32 cellular contexts compared by ENCODE assay signal in genomic region chr1:156942576-156942975, GRCh38. TPM values are rescaled to one million over a fixed set of nuclear protein-coding genes. Genes with fewer than 3 reads are reported as not detected.
"Had no signal": no experiment of that assay in that cellular context is flagged by ENCODE, and none has a peak within 500 bp of the region (broad histone marks: within the 10 kb centered on the region; RNA-seq: fewer than 3 reads in every experiment).

No MANE protein-coding gene starts in this region.

- ATAC-seq: esophagus mucosa; foreskin keratinocyte; gastroesophageal sphincter; heart right ventricle; left cardiac atrium; left lung; naive thymus-derived CD4-positive, alpha-beta T cell; pancreas; right lobe of liver; stimulated activated naive CD8-positive, alpha-beta T cell treated with anti-CD3 and anti-CD28 coated beads, Interleukin-15, amount 100 ng/mL, for 72 hours; upper lobe of right lung had no signal

- H3K4me1 Mint-ChIP-seq: nephron; stimulated activated naive CD8-positive, alpha-beta T cell treated with anti-CD3 and anti-CD28 coated beads, Interleukin-15, amount 100 ng/mL, for 72 hours had no signal

- H3K27ac Mint-ChIP-seq: nephron; stimulated activated naive CD8-positive, alpha-beta T cell treated with anti-CD3 and anti-CD28 coated beads, Interleukin-15, amount 100 ng/mL, for 72 hours had no signal

- H3K9me3 Mint-ChIP-seq: naive thymus-derived CD4-positive, alpha-beta T cell; nephron; stimulated activated naive CD8-positive, alpha-beta T cell treated with anti-CD3 and anti-CD28 coated beads, Interleukin-15, amount 100 ng/mL, for 72 hours had no signal

- H3K27me3 Mint-ChIP-seq: naive thymus-derived CD4-positive, alpha-beta T cell; stimulated activated naive CD8-positive, alpha-beta T cell treated with anti-CD3 and anti-CD28 coated beads, Interleukin-15, amount 100 ng/mL, for 72 hours had no signal

- H3K36me3 ChIP-seq: uterus had no signal

- H3K27me3 ChIP-seq: dorsolateral prefrontal cortex, foreskin keratinocyte, gastroesophageal sphincter, heart right ventricle, left lung, pancreas, right lobe of liver, suprapubic skin, transverse colon, upper lobe of right lung, uterus had no signal

- H3K4me3 ChIP-seq: dorsolateral prefrontal cortex, gastroesophageal sphincter, heart right ventricle, left lung, pancreas, right lobe of liver, smooth muscle cell, suprapubic skin, transverse colon, upper lobe of right lung, uterus had no signal

- H3K4me3 Mint-ChIP-seq: naive thymus-derived CD4-positive, alpha-beta T cell; nephron; stimulated activated naive CD8-positive, alpha-beta T cell treated with anti-CD3 and anti-CD28 coated beads, Interleukin-15, amount 100 ng/mL, for 72 hours had no signal

- H3K4me1 ChIP-seq: foreskin keratinocyte, gastroesophageal sphincter, heart right ventricle, left lung, pancreas, right lobe of liver, suprapubic skin, transverse colon, upper lobe of right lung, uterus had no signal

- H3K9me3 ChIP-seq: gastroesophageal sphincter, heart right ventricle, left lung, pancreas, right lobe of liver, suprapubic skin, transverse colon, upper lobe of right lung, uterus had no signal

- H3K27ac ChIP-seq: epithelial cell of prostate, foreskin keratinocyte, gastroesophageal sphincter, heart right ventricle, left lung, pancreas, right lobe of liver, suprapubic skin, transverse colon, upper lobe of right lung, uterus had no signal

- H3K4me2 ChIP-seq: smooth muscle cell had no signal

- DNase-seq: dorsolateral prefrontal cortex; effector CD4-positive, alpha-beta T cell; foreskin keratinocyte; heart right ventricle; hippocampal formation; left cardiac atrium; left lung; mesenchymal stem cell; midbrain; naive thymus-derived CD4-positive, alpha-beta T cell; occipital lobe; retina; right lobe of liver; stimulated activated CD4-positive, alpha-beta T cell treated with anti-CD3 and anti-CD28 coated beads, Interleukin-12 subunit alpha, Interleukin-12 subunit beta, amount 100 ng/mL, for 4 hours; stimulated activated CD4-positive, alpha-beta T cell treated with anti-CD3 and anti-CD28 coated beads, Interleukin-1b, Interleukin-23, amount 100 ng/mL, for 48 hours; stimulated activated CD4-positive, alpha-beta T cell treated with anti-CD3 and anti-CD28 coated beads, Interleukin-4, amount 100 ng/mL, for 1 hour; stimulated activated CD8-positive, alpha-beta memory T cell treated with anti-CD3 and anti-CD28 coated beads, Interleukin-4, amount 100 ng/mL, for 48 hours; stimulated activated naive CD4-positive, alpha-beta T cell; stimulated activated naive CD8-positive, alpha-beta T cell treated with anti-CD3 and anti-CD28 coated beads, Interleukin-15, amount 100 ng/mL, for 72 hours; transverse colon; uterus had no signal

RNA-seq across cellular contexts. Expression of gene LRRC71, which starts 22.1 kb away (rescaled TPM):
- total RNA-seq: esophagus mucosa; foreskin keratinocyte; kidney epithelial cell; left cardiac atrium; lower leg skin; naive thymus-derived CD4-positive, alpha-beta T cell; pancreas; posterior vena cava; smooth muscle cell; suprapubic skin had no signal
- polyA plus RNA-seq: foreskin keratinocyte; naive thymus-derived CD4-positive, alpha-beta T cell; smooth muscle cell had no signal
